Comparison of ENCODE assay signal across 1 cellular context in genomic region chr19:55391191-55391670, GRCh38.
TF ChIP-seq lines count a peak whose summit lies in the region.

No MANE protein-coding gene starts in this region.

TF ChIP-seq in GM23338, 12 proteins besides CTCF, POLR2A, EP300 and RAD21 (continued from another document):
- no peak for TF ChIP-seq ZNF462 (CRISPR knock-in tag; IDR thresholded peaks at IDR 0.05)
- TF ChIP-seq POLR2AphosphoS5 (IDR thresholded peaks at IDR 0.05; ENCODE audit: low read depth), result no peak; the same call in 1 of the 2 replicates
- no peak for TF ChIP-seq ZNF114 (CRISPR knock-in tag; IDR thresholded peaks at IDR 0.05)
- no peak for TF ChIP-seq JUNB (IDR thresholded peaks at IDR 0.05; ENCODE audit: unreplicated experiment)
- no peak for TF ChIP-seq EZH2 (IDR thresholded peaks at IDR 0.05; ENCODE audit: low read depth, unreplicated experiment)
- no peak for TF ChIP-seq REST (IDR thresholded peaks at IDR 0.05; ENCODE audit: unreplicated experiment)
- TF ChIP-seq CREB1 (CRISPR knock-in tag; IDR thresholded peaks at IDR 0.05; ENCODE audit: low read depth), result no peak
- TF ChIP-seq ETS1 (IDR thresholded peaks at IDR 0.05), result no peak
- TF ChIP-seq STAT1 (IDR thresholded peaks at IDR 0.05; ENCODE audit: unreplicated experiment), result no peak
